In the genomic region with DNA sequence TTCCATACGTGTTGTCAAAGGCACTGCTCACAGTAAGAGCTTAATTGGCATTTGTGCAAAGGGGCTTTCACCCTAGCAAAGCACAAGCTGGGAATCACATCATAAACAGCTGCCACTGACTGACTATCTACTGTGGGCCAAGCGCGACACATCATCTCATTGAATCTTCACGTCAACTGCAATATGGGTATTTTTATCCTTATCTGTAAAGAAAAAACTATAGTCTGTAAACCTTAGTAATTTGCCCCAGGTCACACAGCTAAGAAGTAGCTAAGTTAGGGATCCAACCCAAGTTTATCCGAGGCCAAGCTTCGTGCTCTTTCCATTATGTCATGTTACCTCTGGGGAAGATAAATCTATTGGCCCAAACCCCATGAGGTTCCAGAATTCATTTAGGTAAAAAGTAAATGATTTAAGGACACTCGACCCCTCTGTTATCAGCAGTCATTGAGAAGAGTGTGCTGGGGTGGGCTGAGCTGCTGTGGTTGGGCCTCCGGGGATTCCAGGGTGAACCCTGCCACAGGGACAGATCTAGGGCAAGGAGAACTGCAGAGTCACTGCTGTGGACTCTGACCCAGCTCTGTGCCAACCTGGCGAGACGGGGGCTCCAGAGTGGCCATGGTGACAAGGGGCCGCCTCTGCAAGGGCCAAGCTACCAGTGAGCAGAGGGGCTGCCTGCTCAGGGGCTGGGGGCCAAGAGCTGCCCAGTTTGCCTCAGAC, we compare ENCODE assay signal across 17 cellular contexts. TPM values are rescaled to one million over a fixed set of nuclear protein-coding genes. Genes with fewer than 3 reads are reported as not detected.
DNase-seq lines count a peak whose midpoint lies in the region; ATAC-seq, FAIRE-seq and TF ChIP-seq lines count a peak whose summit lies in the region.
"Had no signal": no experiment of that assay in that cellular context is flagged by ENCODE, and none has a peak within 500 bp of the region (broad histone marks: within the 10 kb centered on the region; RNA-seq: fewer than 3 reads in every experiment).

No MANE protein-coding gene starts in this region.

- DNase-seq in Right ventricle myocardium inferior (ENCODE audit: missing footprints) (peak; percentile 56), cardiac septum (ENCODE audit: low spot score) (no peak), left ventricle myocardium superior (no peak), osteoblast (ENCODE audit: insufficient read length, low spot score, missing footprints) (peak; percentile 56), upper lobe of right lung (no peak), GM12891 (ENCODE audit: insufficient read length, low spot score) (no peak), NOMO-1 (lab: John Stamatoyannopoulos, UW; ENCODE audit: unreplicated experiment in 2 of 2) (no peak)
- DNase-seq: DMS 273 treated with DMSO at 0.1 percent for 48 hours, IMR-90, NCI-H1417 treated with DMSO at 0.1 percent for 48 hours, NCI-H2029, NCI-H510A, RPMI8226 had no signal

- H3K4me1 ChIP-seq in osteoblast (ENCODE audit: insufficient read depth, low read length) (no peaks in the 10 kb centered on the region), upper lobe of right lung (no peaks in the 10 kb centered on the region)
- H3K4me1 ChIP-seq: HAP-1 had no signal

- H3K27me3 ChIP-seq in osteoblast (ENCODE audit: insufficient read depth, low read length) (no peaks in the 10 kb centered on the region), upper lobe of right lung (no peaks in the 10 kb centered on the region)
- H3K27me3 ChIP-seq: BLaER1 treated with 17β-estradiol and CSF1 and Interleukin-3, amounts not matched to agents 10 nM and 100 nM had no signal

- no peak overlapping the region for H3K27ac ChIP-seq in osteoblast (ENCODE audit: low read depth, low read length)
- no peak overlapping the region for H3K27ac ChIP-seq in upper lobe of right lung
- H3K27ac ChIP-seq: 22Rv1 had no signal

- FAIRE-seq in GM12891 (lab: Jason Lieb, UNC): no peak

- peaks cover 33% of the 10 kb centered on the region for H4K20me1 ChIP-seq in osteoblast (ENCODE audit: insufficient read depth, low read length)

- no peak overlapping the region for H2AFZ ChIP-seq in osteoblast (ENCODE audit: low read length)

- TF ChIP-seq POLR2A in GM12891 (IDR thresholded peaks at IDR 0.05; ENCODE audit: low read depth, low read length): no peak

- H3K4me2 ChIP-seq in osteoblast (ENCODE audit: insufficient read depth, low read length): no peak overlapping the region

- no peak for TF ChIP-seq CTCF in osteoblast (IDR thresholded peaks at IDR 0.05; ENCODE audit: extremely low read depth, low read depth, low read length)
- TF ChIP-seq CTCF in upper lobe of right lung (IDR thresholded peaks at IDR 0.05): no peak

- no peak overlapping the region for H3K4me3 ChIP-seq in osteoblast (ENCODE audit: insufficient read depth, low read length)
- H3K4me3 ChIP-seq in upper lobe of right lung: no peak overlapping the region
- H3K4me3 ChIP-seq: BLaER1 treated with 17β-estradiol and CSF1 and Interleukin-3, amounts not matched to agents 10 nM and 100 nM; HAP-1 had no signal

- H3K36me3 ChIP-seq in osteoblast (ENCODE audit: insufficient read depth, low read length): peaks cover 76% of the 10 kb centered on the region
- peaks cover 80% of the 10 kb centered on the region for H3K36me3 ChIP-seq in upper lobe of right lung

- H3K79me2 ChIP-seq in osteoblast (ENCODE audit: insufficient read depth, low read length): peaks cover 5% of the 10 kb centered on the region

- H3K9me3 ChIP-seq in osteoblast (ENCODE audit: low read depth, low read length): no peaks in the 10 kb centered on the region
- H3K9me3 ChIP-seq in upper lobe of right lung: no peaks in the 10 kb centered on the region
- H3K9me3 ChIP-seq: BLaER1 treated with 17β-estradiol and CSF1 and Interleukin-3, amounts not matched to agents 10 nM and 100 nM; HAP-1 had no signal

- intact Hi-C loops in Right ventricle myocardium inferior (cut with DNase I) (no loop called here), cardiac septum (cut with DNase I) (no loop called here), left ventricle myocardium superior (cut with micrococcal nuclease) (no loop called here), upper lobe of right lung (cut with DNase I) (no loop called here)

- peak; percentile 49 for ATAC-seq in Right ventricle myocardium inferior
- ATAC-seq in left ventricle myocardium superior: peak; percentile 67
- ATAC-seq in upper lobe of right lung: peak; percentile 10
- no peak for ATAC-seq in GM18907 (IDR thresholded peaks at IDR 0.05; ENCODE audit: unreplicated experiment)

TF ChIP-seq in GM12891, 5 proteins besides CTCF, POLR2A, EP300 and RAD21:
- no peak for TF ChIP-seq POLR2AphosphoS5 (IDR thresholded peaks at IDR 0.05; ENCODE audit: low read depth, low read length)
- no peak for TF ChIP-seq POU2F2 (IDR thresholded peaks at IDR 0.05; ENCODE audit: low read depth, low read length)
- no peak for TF ChIP-seq PAX5 (IDR thresholded peaks at IDR 0.05; ENCODE audit: insufficient read depth, low read length, severe bottlenecking)
- no peak for TF ChIP-seq TAF1 (IDR thresholded peaks at IDR 0.05; ENCODE audit: low read depth, low read length)
- TF ChIP-seq SPI1 (IDR thresholded peaks at IDR 0.05; ENCODE audit: low read depth, low read length): no peak

RNA-seq across cellular contexts. Expression of gene NCKAP5L, which starts 27.6 kb away (rescaled TPM):
- total RNA-seq in Right ventricle myocardium inferior (32.7 TPM), cardiac septum (26.5 TPM), left ventricle myocardium superior (32.3 TPM), osteoblast (34.8 and 40.5 TPM in 2 replicates), upper lobe of right lung (23.2 TPM)
- polyA plus RNA-seq in GM12891 (2012; ENCODE audit: low read depth, missing spikeins): 8.5 TPM

RNA-seq across cellular contexts. Expression of gene BCDIN3D, which starts 42.3 kb away (rescaled TPM):
- 2.6 TPM for total RNA-seq in Right ventricle myocardium inferior
- 2.6 TPM for total RNA-seq in cardiac septum
- 2.7 TPM for total RNA-seq in left ventricle myocardium superior
- total RNA-seq in osteoblast: 4.7 and 5.4 TPM in 2 replicates
- 4.9 TPM for total RNA-seq in upper lobe of right lung
- polyA plus RNA-seq in GM12891 (2012; ENCODE audit: low read depth, missing spikeins): 2.4 TPM

RNA-seq across cellular contexts. Expression of gene TMBIM6, which starts 59.2 kb away (rescaled TPM):
- 275 TPM for total RNA-seq in Right ventricle myocardium inferior
- total RNA-seq in cardiac septum: 191 TPM
- total RNA-seq in left ventricle myocardium superior: 255 TPM
- total RNA-seq in osteoblast: 398 and 421 TPM in 2 replicates
- 654 TPM for total RNA-seq in upper lobe of right lung
- 188 TPM for polyA plus RNA-seq in GM12891 (2012; ENCODE audit: low read depth, missing spikeins)

Comparison
In these comparisons a context has a peak if more than half of its experiments do, and no peak if none do; other contexts are left out.
1. DNase-seq: peak in Right ventricle myocardium inferior (single experiment) and osteoblast (single experiment); none in cardiac septum (single experiment), left ventricle myocardium superior (single experiment), upper lobe of right lung (single experiment), GM12891 (single experiment) and NOMO-1 (0 of 2).